In the genomic region with DNA sequence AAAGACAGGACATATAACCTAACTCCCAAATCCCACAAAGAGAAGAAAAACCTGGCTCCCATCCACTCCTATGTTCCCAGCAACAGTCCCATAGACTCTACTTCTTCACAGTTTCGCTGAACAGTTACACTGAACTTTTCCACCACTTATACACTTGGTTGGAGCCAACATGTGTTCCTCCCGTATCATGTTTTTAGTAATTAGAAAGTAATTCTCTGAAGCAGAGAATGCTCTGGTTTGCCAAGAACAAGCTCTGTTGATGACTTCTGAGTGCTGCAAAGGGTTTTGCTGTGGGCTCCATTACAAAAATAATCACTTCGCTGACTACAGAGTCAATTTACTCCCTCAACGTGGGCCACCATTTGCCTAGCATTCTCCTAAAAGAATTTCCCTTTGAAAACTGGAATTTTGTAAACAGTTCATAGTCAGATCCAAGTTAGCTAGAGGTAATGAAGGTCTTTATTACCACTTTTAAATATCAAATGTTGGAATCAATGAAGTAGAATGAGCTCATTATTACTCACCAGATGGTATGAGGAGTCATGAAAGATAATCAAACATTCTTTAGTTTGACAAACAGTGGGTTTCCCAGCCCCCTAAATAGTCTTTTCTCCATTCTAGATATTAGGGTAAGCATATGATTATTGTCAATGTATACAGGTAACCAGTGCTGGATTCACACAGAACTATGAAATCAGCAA, we compare ENCODE assay signal across 2 cellular contexts.
TF ChIP-seq lines count a peak whose summit lies in the region.

No MANE protein-coding gene starts in this region.

TF ChIP-seq in SK-N-SH, 30 proteins besides CTCF, POLR2A, EP300 and RAD21 (continued from another document):
- TF ChIP-seq NFIC (IDR thresholded peaks at IDR 0.05; ENCODE audit: borderline replicate concordance) = no peak; the same call in 1 of the 2 replicates
- TF ChIP-seq, protein P1, sequence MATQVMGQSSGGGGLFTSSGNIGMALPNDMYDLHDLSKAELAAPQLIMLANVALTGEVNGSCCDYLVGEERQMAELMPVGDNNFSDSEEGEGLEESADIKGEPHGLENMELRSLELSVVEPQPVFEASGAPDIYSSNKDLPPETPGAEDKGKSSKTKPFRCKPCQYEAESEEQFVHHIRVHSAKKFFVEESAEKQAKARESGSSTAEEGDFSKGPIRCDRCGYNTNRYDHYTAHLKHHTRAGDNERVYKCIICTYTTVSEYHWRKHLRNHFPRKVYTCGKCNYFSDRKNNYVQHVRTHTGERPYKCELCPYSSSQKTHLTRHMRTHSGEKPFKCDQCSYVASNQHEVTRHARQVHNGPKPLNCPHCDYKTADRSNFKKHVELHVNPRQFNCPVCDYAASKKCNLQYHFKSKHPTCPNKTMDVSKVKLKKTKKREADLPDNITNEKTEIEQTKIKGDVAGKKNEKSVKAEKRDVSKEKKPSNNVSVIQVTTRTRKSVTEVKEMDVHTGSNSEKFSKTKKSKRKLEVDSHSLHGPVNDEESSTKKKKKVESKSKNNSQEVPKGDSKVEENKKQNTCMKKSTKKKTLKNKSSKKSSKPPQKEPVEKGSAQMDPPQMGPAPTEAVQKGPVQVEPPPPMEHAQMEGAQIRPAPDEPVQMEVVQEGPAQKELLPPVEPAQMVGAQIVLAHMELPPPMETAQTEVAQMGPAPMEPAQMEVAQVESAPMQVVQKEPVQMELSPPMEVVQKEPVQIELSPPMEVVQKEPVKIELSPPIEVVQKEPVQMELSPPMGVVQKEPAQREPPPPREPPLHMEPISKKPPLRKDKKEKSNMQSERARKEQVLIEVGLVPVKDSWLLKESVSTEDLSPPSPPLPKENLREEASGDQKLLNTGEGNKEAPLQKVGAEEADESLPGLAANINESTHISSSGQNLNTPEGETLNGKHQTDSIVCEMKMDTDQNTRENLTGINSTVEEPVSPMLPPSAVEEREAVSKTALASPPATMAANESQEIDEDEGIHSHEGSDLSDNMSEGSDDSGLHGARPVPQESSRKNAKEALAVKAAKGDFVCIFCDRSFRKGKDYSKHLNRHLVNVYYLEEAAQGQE (IDR thresholded peaks at IDR 0.05; ENCODE audit: low read depth, low read length) = no peak
- TF ChIP-seq, protein P2, sequence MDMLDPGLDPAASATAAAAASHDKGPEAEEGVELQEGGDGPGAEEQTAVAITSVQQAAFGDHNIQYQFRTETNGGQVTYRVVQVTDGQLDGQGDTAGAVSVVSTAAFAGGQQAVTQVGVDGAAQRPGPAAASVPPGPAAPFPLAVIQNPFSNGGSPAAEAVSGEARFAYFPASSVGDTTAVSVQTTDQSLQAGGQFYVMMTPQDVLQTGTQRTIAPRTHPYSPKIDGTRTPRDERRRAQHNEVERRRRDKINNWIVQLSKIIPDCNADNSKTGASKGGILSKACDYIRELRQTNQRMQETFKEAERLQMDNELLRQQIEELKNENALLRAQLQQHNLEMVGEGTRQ (IDR thresholded peaks at IDR 0.05; ENCODE audit: borderline replicate concordance, low read depth, low read length) = no peak
- TF ChIP-seq GABPA (IDR thresholded peaks at IDR 0.05; ENCODE audit: low read depth) = no peak
- TF ChIP-seq, protein P3, sequence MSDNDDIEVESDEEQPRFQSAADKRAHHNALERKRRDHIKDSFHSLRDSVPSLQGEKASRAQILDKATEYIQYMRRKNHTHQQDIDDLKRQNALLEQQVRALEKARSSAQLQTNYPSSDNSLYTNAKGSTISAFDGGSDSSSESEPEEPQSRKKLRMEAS (IDR thresholded peaks at IDR 0.05; ENCODE audit: low read depth) = no peak
- no peak for TF ChIP-seq ELF1 (IDR thresholded peaks at IDR 0.05)
- TF ChIP-seq, protein P4, sequence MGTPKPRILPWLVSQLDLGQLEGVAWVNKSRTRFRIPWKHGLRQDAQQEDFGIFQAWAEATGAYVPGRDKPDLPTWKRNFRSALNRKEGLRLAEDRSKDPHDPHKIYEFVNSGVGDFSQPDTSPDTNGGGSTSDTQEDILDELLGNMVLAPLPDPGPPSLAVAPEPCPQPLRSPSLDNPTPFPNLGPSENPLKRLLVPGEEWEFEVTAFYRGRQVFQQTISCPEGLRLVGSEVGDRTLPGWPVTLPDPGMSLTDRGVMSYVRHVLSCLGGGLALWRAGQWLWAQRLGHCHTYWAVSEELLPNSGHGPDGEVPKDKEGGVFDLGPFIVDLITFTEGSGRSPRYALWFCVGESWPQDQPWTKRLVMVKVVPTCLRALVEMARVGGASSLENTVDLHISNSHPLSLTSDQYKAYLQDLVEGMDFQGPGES (IDR thresholded peaks at IDR 0.05; ENCODE audit: low read depth, low read length) = no peak
- TF ChIP-seq TAF1 (IDR thresholded peaks at IDR 0.05; ENCODE audit: borderline replicate concordance, low read depth, low read length) = no peak
- TF ChIP-seq, protein P5, sequence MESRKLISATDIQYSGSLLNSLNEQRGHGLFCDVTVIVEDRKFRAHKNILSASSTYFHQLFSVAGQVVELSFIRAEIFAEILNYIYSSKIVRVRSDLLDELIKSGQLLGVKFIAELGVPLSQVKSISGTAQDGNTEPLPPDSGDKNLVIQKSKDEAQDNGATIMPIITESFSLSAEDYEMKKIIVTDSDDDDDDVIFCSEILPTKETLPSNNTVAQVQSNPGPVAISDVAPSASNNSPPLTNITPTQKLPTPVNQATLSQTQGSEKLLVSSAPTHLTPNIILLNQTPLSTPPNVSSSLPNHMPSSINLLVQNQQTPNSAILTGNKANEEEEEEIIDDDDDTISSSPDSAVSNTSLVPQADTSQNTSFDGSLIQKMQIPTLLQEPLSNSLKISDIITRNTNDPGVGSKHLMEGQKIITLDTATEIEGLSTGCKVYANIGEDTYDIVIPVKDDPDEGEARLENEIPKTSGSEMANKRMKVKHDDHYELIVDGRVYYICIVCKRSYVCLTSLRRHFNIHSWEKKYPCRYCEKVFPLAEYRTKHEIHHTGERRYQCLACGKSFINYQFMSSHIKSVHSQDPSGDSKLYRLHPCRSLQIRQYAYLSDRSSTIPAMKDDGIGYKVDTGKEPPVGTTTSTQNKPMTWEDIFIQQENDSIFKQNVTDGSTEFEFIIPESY (IDR thresholded peaks at IDR 0.05; ENCODE audit: borderline replicate concordance, low read depth) = no peak
- no peak for TF ChIP-seq TEAD4 (IDR thresholded peaks at IDR 0.05; ENCODE audit: borderline replicate concordance, insufficient read depth)

TF ChIP-seq in SK-N-SH treated with all-trans-retinoic acid at 6 μM for 48 hours, 23 proteins besides CTCF, POLR2A, EP300 and RAD21 (continued from another document):
- TF ChIP-seq, protein P6, sequence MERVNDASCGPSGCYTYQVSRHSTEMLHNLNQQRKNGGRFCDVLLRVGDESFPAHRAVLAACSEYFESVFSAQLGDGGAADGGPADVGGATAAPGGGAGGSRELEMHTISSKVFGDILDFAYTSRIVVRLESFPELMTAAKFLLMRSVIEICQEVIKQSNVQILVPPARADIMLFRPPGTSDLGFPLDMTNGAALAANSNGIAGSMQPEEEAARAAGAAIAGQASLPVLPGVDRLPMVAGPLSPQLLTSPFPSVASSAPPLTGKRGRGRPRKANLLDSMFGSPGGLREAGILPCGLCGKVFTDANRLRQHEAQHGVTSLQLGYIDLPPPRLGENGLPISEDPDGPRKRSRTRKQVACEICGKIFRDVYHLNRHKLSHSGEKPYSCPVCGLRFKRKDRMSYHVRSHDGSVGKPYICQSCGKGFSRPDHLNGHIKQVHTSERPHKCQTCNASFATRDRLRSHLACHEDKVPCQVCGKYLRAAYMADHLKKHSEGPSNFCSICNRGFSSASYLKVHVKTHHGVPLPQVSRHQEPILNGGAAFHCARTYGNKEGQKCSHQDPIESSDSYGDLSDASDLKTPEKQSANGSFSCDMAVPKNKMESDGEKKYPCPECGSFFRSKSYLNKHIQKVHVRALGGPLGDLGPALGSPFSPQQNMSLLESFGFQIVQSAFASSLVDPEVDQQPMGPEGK (CRISPR knock-in tag; IDR thresholded peaks at IDR 0.05; ENCODE audit: borderline replicate concordance) = no peak
- no peak for TF ChIP-seq BACH2 (CRISPR knock-in tag; IDR thresholded peaks at IDR 0.05; ENCODE audit: borderline replicate concordance)
- TF ChIP-seq OSR1 (CRISPR knock-in tag; IDR thresholded peaks at IDR 0.05) = no peak
- TF ChIP-seq, protein P7, sequence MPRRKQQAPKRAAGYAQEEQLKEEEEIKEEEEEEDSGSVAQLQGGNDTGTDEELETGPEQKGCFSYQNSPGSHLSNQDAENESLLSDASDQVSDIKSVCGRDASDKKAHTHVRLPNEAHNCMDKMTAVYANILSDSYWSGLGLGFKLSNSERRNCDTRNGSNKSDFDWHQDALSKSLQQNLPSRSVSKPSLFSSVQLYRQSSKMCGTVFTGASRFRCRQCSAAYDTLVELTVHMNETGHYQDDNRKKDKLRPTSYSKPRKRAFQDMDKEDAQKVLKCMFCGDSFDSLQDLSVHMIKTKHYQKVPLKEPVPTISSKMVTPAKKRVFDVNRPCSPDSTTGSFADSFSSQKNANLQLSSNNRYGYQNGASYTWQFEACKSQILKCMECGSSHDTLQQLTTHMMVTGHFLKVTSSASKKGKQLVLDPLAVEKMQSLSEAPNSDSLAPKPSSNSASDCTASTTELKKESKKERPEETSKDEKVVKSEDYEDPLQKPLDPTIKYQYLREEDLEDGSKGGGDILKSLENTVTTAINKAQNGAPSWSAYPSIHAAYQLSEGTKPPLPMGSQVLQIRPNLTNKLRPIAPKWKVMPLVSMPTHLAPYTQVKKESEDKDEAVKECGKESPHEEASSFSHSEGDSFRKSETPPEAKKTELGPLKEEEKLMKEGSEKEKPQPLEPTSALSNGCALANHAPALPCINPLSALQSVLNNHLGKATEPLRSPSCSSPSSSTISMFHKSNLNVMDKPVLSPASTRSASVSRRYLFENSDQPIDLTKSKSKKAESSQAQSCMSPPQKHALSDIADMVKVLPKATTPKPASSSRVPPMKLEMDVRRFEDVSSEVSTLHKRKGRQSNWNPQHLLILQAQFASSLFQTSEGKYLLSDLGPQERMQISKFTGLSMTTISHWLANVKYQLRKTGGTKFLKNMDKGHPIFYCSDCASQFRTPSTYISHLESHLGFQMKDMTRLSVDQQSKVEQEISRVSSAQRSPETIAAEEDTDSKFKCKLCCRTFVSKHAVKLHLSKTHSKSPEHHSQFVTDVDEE (CRISPR knock-in tag; IDR thresholded peaks at IDR 0.05) = no peak
- TF ChIP-seq, protein P8, sequence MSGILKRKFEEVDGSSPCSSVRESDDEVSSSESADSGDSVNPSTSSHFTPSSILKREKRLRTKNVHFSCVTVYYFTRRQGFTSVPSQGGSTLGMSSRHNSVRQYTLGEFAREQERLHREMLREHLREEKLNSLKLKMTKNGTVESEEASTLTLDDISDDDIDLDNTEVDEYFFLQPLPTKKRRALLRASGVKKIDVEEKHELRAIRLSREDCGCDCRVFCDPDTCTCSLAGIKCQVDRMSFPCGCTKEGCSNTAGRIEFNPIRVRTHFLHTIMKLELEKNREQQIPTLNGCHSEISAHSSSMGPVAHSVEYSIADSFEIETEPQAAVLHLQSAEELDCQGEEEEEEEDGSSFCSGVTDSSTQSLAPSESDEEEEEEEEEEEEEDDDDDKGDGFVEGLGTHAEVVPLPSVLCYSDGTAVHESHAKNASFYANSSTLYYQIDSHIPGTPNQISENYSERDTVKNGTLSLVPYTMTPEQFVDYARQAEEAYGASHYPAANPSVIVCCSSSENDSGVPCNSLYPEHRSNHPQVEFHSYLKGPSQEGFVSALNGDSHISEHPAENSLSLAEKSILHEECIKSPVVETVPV (CRISPR knock-in tag; IDR thresholded peaks at IDR 0.05) = no peak
- no peak for TF ChIP-seq RARB (CRISPR knock-in tag; IDR thresholded peaks at IDR 0.05)
